ENCODE assay signal across 1 cellular context in the genomic region with DNA sequence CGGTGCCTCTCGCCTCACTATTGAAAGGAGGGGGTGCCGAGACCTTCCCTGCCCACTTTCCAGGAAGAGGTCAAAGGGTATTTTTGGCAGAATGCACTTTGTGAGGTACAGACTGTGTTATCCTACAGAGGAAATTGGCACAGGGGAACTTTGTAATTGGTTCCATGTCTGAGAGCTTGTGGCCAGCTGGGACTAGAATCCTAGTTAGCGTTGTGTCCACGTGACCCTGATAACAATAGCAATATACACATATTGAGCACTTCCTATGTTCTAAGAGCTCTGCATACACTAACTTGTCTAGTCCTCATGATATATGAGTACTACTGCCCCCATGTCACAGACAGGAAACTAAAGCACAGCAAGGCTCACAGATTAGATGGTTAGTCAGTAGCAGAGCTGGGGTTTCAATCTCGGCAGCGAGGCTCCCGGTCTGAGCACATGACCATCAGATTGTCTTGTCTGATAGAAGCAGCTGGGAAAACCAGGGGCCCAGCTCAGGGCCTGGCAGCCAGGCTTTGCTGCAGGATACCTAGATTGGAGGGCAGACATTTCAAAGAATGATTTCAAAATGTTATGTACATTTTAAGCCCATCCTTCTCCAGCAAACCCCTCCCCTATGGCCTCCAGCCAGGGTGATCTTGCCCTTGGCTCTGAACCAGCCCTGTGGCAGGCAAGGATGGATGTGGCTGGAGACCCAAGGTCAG.
TF ChIP-seq lines count a peak whose summit lies in the region.

No MANE protein-coding gene starts in this region.

TF ChIP-seq in H1, 55 proteins besides CTCF, POLR2A, EP300 and RAD21:
- no peak for TF ChIP-seq EGR1 (IDR thresholded peaks at IDR 0.05; ENCODE audit: borderline replicate concordance, low read depth, low read length)
- no peak for TF ChIP-seq EZH2 (IDR thresholded peaks at IDR 0.05; ENCODE audit: low read depth, low read length, severe bottlenecking)
- no peak for TF ChIP-seq FOSL1 (IDR thresholded peaks at IDR 0.05; ENCODE audit: insufficient read depth, low read depth, low read length)
- no peak for TF ChIP-seq SIRT6 (IDR thresholded peaks at IDR 0.05; ENCODE audit: low read length)
- no peak for TF ChIP-seq CEBPB (IDR thresholded peaks at IDR 0.05; ENCODE audit: low read depth, low read length)
- no peak for TF ChIP-seq SIX5 (IDR thresholded peaks at IDR 0.05; ENCODE audit: low read depth, low read length)
- no peak for TF ChIP-seq SUZ12 (IDR thresholded peaks at IDR 0.05; ENCODE audit: low read length)
- no peak for TF ChIP-seq YY1 (IDR thresholded peaks at IDR 0.05; ENCODE audit: low read depth, low read length)
- no peak for TF ChIP-seq BCL11A (IDR thresholded peaks at IDR 0.05; ENCODE audit: low read depth in 2 of 2, low read length in 2 of 2)
- no peak for TF ChIP-seq JUND (IDR thresholded peaks at IDR 0.05; ENCODE audit: low read length)
- TF ChIP-seq ASH2L (IDR thresholded peaks at IDR 0.05; ENCODE audit: low read length), result no peak
- no peak for TF ChIP-seq KDM4A (IDR thresholded peaks at IDR 0.05; ENCODE audit: low read depth, low read length, severe bottlenecking)
- no peak for TF ChIP-seq CHD1 (IDR thresholded peaks at IDR 0.05; ENCODE audit: low read depth, low read length)
